ENCODE assay signal across 1 cellular context in the genomic region with DNA sequence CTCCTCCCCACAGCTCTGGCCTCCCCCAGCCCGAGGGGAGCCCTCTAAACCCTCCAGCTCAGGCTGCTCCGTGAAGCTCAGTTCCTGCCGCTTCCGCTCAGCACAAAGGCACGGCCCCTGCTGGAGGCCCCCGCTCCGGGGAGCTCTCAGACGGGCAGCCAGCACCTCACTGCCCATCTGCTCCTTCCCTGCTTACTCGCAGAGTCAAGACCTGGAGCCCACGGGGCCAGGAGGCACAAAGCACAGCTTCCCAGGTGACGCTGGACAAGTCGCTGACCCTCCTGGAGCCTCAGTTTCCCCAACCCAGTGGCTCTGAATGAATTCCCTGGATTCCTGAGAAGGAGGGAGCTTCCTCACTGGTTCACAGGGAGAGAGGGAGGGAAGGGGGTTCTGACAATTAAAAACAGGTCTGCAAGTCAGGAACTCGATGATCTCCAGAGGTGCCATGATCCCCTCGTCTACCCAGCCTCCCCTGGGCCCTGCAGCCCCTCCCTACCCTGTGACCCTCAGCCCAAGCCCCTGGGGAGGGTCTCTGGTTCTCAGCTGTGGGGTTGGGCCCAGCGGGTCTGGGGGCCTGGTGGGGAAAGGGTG.
A peak's percentile ranks its signal among the peaks of the same experiment; 100 is the strongest.
TF ChIP-seq lines count a peak whose summit lies in the region.

No MANE protein-coding gene starts in this region.

TF ChIP-seq in H1, 55 proteins besides CTCF, POLR2A, EP300 and RAD21:
- TF ChIP-seq NANOG (IDR thresholded peaks at IDR 0.05; ENCODE audit: insufficient read depth, low read depth, low read length, poor library complexity, severe bottlenecking), result no peak
- peak; percentile 30 for TF ChIP-seq TAF7 (optimal IDR thresholded peaks at IDR 0.05; ENCODE audit: borderline replicate concordance, low read depth, low read length)
- TF ChIP-seq POLR2AphosphoS5 (IDR thresholded peaks at IDR 0.05; ENCODE audit: low read depth, low read length), result peak; percentile 37; the same call in 1 of the 2 replicates
- TF ChIP-seq BRCA1 (IDR thresholded peaks at IDR 0.05; ENCODE audit: low read depth, low read length), result no peak
- no peak for TF ChIP-seq BCL11A (IDR thresholded peaks at IDR 0.05; ENCODE audit: low read depth in 2 of 2, low read length in 2 of 2)
- peak; percentile 27; the same call in 1 of the 2 replicates for TF ChIP-seq GABPA (IDR thresholded peaks at IDR 0.05; ENCODE audit: borderline replicate concordance, insufficient read depth, low read length)
- no peak for TF ChIP-seq CREB1 (IDR thresholded peaks at IDR 0.05)
- peak; percentile 42; the same call in 1 of the 2 replicates for TF ChIP-seq TAF1 (IDR thresholded peaks at IDR 0.05; ENCODE audit: low read depth, low read length)
- peak; percentile 41; the same call in 1 of the 2 replicates for TF ChIP-seq RBBP5 (IDR thresholded peaks at IDR 0.05; ENCODE audit: borderline replicate concordance, low read depth, low read length)
- TF ChIP-seq TBP (IDR thresholded peaks at IDR 0.05; ENCODE audit: low read depth, low read length), result peak; percentile 63; the same call in 1 of the 2 replicates
- peak; percentile 38; the same call in 1 of the 2 replicates for TF ChIP-seq TEAD4 (IDR thresholded peaks at IDR 0.05; ENCODE audit: low read depth, low read length)
- TF ChIP-seq ASH2L (IDR thresholded peaks at IDR 0.05; ENCODE audit: low read length), result peak; percentile 76
- TF ChIP-seq POU5F1 (IDR thresholded peaks at IDR 0.05; ENCODE audit: low read depth, low read length), result no peak
